ENCODE assay signal across 14 cellular contexts in the genomic region with DNA sequence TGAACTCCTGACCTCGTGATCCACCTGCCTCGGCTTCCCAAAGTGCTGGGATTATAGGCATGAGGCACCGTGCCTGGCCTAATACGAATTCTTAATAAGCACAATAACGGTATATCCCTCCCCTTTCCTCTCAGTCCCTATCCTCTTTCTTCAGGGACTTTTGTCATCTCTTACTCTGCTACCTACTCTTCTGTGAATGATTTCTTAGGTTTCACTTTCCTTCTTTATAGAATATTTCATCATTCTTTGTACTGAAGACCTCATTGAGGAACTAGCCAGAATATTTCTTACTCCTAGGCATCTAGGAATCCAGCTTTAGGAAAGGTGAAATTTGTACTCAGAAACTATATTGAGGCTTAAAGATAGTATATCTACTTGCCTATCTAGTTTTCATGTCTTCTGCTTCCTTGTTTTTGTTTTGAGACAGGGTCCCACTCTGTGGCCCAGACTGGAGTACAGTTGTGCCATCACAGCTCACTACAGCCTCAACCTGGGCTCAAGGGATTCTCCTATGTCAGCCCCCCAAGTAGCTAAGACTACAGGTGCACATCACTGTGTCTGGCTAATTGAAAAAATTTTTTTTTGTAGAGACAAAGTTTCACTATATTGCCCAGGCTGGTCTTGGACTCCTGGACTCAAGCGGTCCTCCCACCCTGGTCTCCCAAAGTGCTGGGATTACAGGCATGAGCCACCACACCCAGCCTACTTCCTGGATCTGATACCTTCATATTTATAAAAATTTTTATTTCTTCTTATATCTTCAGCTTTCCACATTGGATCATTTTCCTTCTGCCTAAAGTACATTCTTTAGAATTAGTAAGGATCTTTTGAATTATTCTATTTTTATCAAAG.
DNase-seq lines count a peak whose midpoint lies in the region; ATAC-seq, FAIRE-seq and TF ChIP-seq lines count a peak whose summit lies in the region.
"Had no signal": no experiment of that assay in that cellular context is flagged by ENCODE, and none has a peak within 500 bp of the region (broad histone marks: within the 10 kb centered on the region; RNA-seq: fewer than 3 reads in every experiment).

No MANE protein-coding gene starts in this region.

- no peak for TF ChIP-seq POLR2A in body of pancreas (IDR thresholded peaks at IDR 0.05)

- DNase-seq in CD8-positive, alpha-beta memory T cell, result no peak
- DNase-seq in GM19239 (ENCODE audit: insufficient read length, low spot score), result no peak
- no peak for DNase-seq in activated naive CD8-positive, alpha-beta T cell treated with anti-CD3 and anti-CD28 coated beads for 36 hours
- no peak for DNase-seq in body of pancreas
- DNase-seq in type B pancreatic cell (ENCODE audit: extremely low spot score, unreplicated experiment), result no peak
- no peak for DNase-seq in SW 1271 (lab: John Stamatoyannopoulos, UW)
- DNase-seq in neuronal stem cell (ENCODE audit: low spot score), result no peak
- DNase-seq: activated CD4-positive, CD25-positive, alpha-beta regulatory T cell treated with anti-CD3 and anti-CD28 coated beads, Interleukin-2, amount 50 U/mL, for 72 hours; DMS79; gastrocnemius medialis; KBM-7; upper lobe of left lung had no signal

- POLR2A ChIA-PET in CD8-positive, alpha-beta memory T cell (lab: Charles Lee), result no interaction called here

- H3K4ac ChIP-seq in neuronal stem cell (ENCODE audit: low read length), result no peak overlapping the region

- H3K4me2 ChIP-seq in neuronal stem cell (ENCODE audit: insufficient read depth, low read length, poor library complexity, severe bottlenecking), result no peak overlapping the region

- TF ChIP-seq CTCF in body of pancreas (IDR thresholded peaks at IDR 0.05), result no peak
- TF ChIP-seq CTCF in type B pancreatic cell (conservative IDR thresholded peaks at IDR 0.05), result no peak

- peaks cover 4 to 64% (median 10%) of the 10 kb centered on the region in 3 donors for H3K36me3 Mint-ChIP-seq in CD8-positive, alpha-beta memory T cell
- H3K36me3 Mint-ChIP-seq in activated naive CD8-positive, alpha-beta T cell treated with anti-CD3 and anti-CD28 coated beads for 36 hours, result peaks cover 32% of the 10 kb centered on the region
- H3K36me3 Mint-ChIP-seq in type B pancreatic cell, result peaks cover 36% of the 10 kb centered on the region

- no peaks in the 10 kb centered on the region for H3K9me3 ChIP-seq in CD8-positive, alpha-beta memory T cell (ENCODE audit: low read length)
- no peaks in the 10 kb centered on the region for H3K9me3 ChIP-seq in body of pancreas
- H3K9me3 ChIP-seq in neuronal stem cell (replicated peaks in 1 of 2; ENCODE audit: control insufficient read depth in 2 of 2, insufficient read depth in 1 of 2, low read depth in 1 of 2, low read length in 2 of 2), result peaks cover 0 to 5% of the 10 kb centered on the region in 2 donors
- H3K9me3 ChIP-seq: gastrocnemius medialis, upper lobe of left lung had no signal

- no peak overlapping the region for H3K4me3 Mint-ChIP-seq in CD8-positive, alpha-beta memory T cell
- H3K4me3 Mint-ChIP-seq in activated naive CD8-positive, alpha-beta T cell treated with anti-CD3 and anti-CD28 coated beads for 36 hours, result no peak overlapping the region
- H3K4me3 Mint-ChIP-seq in type B pancreatic cell, result no peak overlapping the region

- H3K27ac Mint-ChIP-seq in CD8-positive, alpha-beta memory T cell, result peak overlapping the region in 5 of 8 donors; percentile 54 to 80 (median 79)
- H3K27ac Mint-ChIP-seq in activated naive CD8-positive, alpha-beta T cell treated with anti-CD3 and anti-CD28 coated beads for 36 hours, result peak overlapping the region; percentile 87
- no peak overlapping the region for H3K27ac Mint-ChIP-seq in type B pancreatic cell

- FAIRE-seq in GM19239 (lab: Jason Lieb, UNC), result peak; percentile 74

- no peaks in the 10 kb centered on the region for H3K27me3 ChIP-seq in CD8-positive, alpha-beta memory T cell (ENCODE audit: insufficient read depth, low read length, poor library complexity, severe bottlenecking)
- H3K27me3 ChIP-seq in body of pancreas (no peaks in the 10 kb centered on the region), neuronal stem cell (ENCODE audit: control insufficient read depth in 3 of 3, insufficient read depth in 3 of 3, low read depth in 1 of 3, low read length in 3 of 3) (no peaks in the 10 kb centered on the region)
- H3K27me3 ChIP-seq: cardiac muscle cell, gastrocnemius medialis, upper lobe of left lung had no signal

- CTCF ChIA-PET in CD8-positive, alpha-beta memory T cell (lab: Charles Lee), result no interaction called here

- WGBS in body of pancreas, 2 donors, result 89 to 98% methylated on average over 6 of the region's 6 CpGs
- WGBS in neuronal stem cell (ENCODE audit: extremely low coverage in 2 of 2, insufficient read length in 2 of 2, insufficient replicate concordance in 1 of 2), 2 donors, result no CpG with 5 or more reads among the region's 6 CpGs

- H3K4me1 ChIP-seq in CD8-positive, alpha-beta memory T cell (ENCODE audit: insufficient read depth, low read length), result peaks cover 13% of the 10 kb centered on the region
- no peaks in the 10 kb centered on the region for H3K4me1 ChIP-seq in body of pancreas
- H3K4me1 ChIP-seq in neuronal stem cell (ENCODE audit: control insufficient read depth in 2 of 2, insufficient read depth in 1 of 2, low read depth in 1 of 2, low read length in 2 of 2), result no peaks in the 10 kb centered on the region
- H3K4me1 ChIP-seq: gastrocnemius medialis had no signal

- H3K14ac ChIP-seq in neuronal stem cell (ENCODE audit: low read length), result no peak overlapping the region

- H2BK5ac ChIP-seq in neuronal stem cell (ENCODE audit: low read length), result no peak overlapping the region

- no peak overlapping the region for H3K18ac ChIP-seq in neuronal stem cell (ENCODE audit: low read length)

- H3K4me1 Mint-ChIP-seq in CD8-positive, alpha-beta memory T cell, result peaks cover 35 to 60% (median 54%) of the 10 kb centered on the region in 3 donors
- H3K4me1 Mint-ChIP-seq in activated naive CD8-positive, alpha-beta T cell treated with anti-CD3 and anti-CD28 coated beads for 36 hours, result peaks cover 36% of the 10 kb centered on the region
- H3K4me1 Mint-ChIP-seq in type B pancreatic cell (ENCODE audit: unreplicated experiment), result no peaks in the 10 kb centered on the region

- H3K27me3 Mint-ChIP-seq in CD8-positive, alpha-beta memory T cell, result no peaks in the 10 kb centered on the region
- H3K27me3 Mint-ChIP-seq in activated naive CD8-positive, alpha-beta T cell treated with anti-CD3 and anti-CD28 coated beads for 36 hours, result no peaks in the 10 kb centered on the region
- no peaks in the 10 kb centered on the region for H3K27me3 Mint-ChIP-seq in type B pancreatic cell

- H4K91ac ChIP-seq in neuronal stem cell (ENCODE audit: low read depth, low read length, poor library complexity), result no peak overlapping the region

- H3K36me3 ChIP-seq in CD8-positive, alpha-beta memory T cell (ENCODE audit: insufficient read depth, low read length), result peaks cover 13% of the 10 kb centered on the region
- H3K36me3 ChIP-seq in body of pancreas (replicated peaks in 1 of 2; ENCODE audit: insufficient read depth in 1 of 2, low read depth in 2 of 2) (peaks cover 0 to 6% of the 10 kb centered on the region in 2 donors), neuronal stem cell (replicated peaks in 1 of 2; ENCODE audit: control insufficient read depth in 2 of 2, insufficient read depth in 2 of 2, low read length in 2 of 2) (peaks cover 8 to 88% of the 10 kb centered on the region in 2 donors)

- H4K8ac ChIP-seq in neuronal stem cell (ENCODE audit: low read depth, low read length), result no peak overlapping the region

- no peak overlapping the region for H2AK5ac ChIP-seq in neuronal stem cell (ENCODE audit: low read depth, low read length)

- no peak overlapping the region for H2BK12ac ChIP-seq in neuronal stem cell (ENCODE audit: low read length)

- H3K79me1 ChIP-seq in neuronal stem cell (ENCODE audit: low read depth, low read length), result no peaks in the 10 kb centered on the region

- H2BK120ac ChIP-seq in neuronal stem cell (ENCODE audit: low read depth, low read length), result no peak overlapping the region

- H2BK15ac ChIP-seq in neuronal stem cell (ENCODE audit: low read length), result no peak overlapping the region

- intact Hi-C loops in body of pancreas (cut with DNase I), result no loop called here

- no peak overlapping the region for H3K23ac ChIP-seq in neuronal stem cell (ENCODE audit: low read depth, low read length, poor library complexity)

- H3K4me3 ChIP-seq in CD8-positive, alpha-beta memory T cell (ENCODE audit: low read length), result no peak overlapping the region
- no peak overlapping the region for H3K4me3 ChIP-seq in body of pancreas
- H3K4me3 ChIP-seq in neuronal stem cell (ENCODE audit: low read length in 2 of 2), result no peak overlapping the region
- H3K4me3 ChIP-seq: cardiac muscle cell, gastrocnemius medialis, upper lobe of left lung had no signal

- no peak overlapping the region for H2AFZ ChIP-seq in neuronal stem cell (ENCODE audit: low read length)

- H3K9me3 Mint-ChIP-seq in CD8-positive, alpha-beta memory T cell, result no peaks in the 10 kb centered on the region
- H3K9me3 Mint-ChIP-seq in activated naive CD8-positive, alpha-beta T cell treated with anti-CD3 and anti-CD28 coated beads for 36 hours, result no peaks in the 10 kb centered on the region
- H3K9me3 Mint-ChIP-seq in type B pancreatic cell, result no peaks in the 10 kb centered on the region

- ATAC-seq in HG03135 (IDR thresholded peaks at IDR 0.05; ENCODE audit: unreplicated experiment) (peak; percentile 69), body of pancreas (no peak)
- ATAC-seq: gastrocnemius medialis had no signal

- H3K9ac ChIP-seq in neuronal stem cell (ENCODE audit: low read depth, low read length, poor library complexity), result no peak overlapping the region

- H3K27ac ChIP-seq in CD8-positive, alpha-beta memory T cell (ENCODE audit: low read depth, low read length), result no peak overlapping the region
- H3K27ac ChIP-seq in body of pancreas, result no peak overlapping the region
- no peak overlapping the region for H3K27ac ChIP-seq in neuronal stem cell (replicated peaks; ENCODE audit: low read length)
- H3K27ac ChIP-seq: cardiac muscle cell, gastrocnemius medialis, upper lobe of left lung had no signal
